In genomic region chr14:91389173-91389572, GRCh38 we compare ENCODE assay signal across 17 cellular contexts. TPM values are rescaled to one million over a fixed set of nuclear protein-coding genes. Genes with fewer than 3 reads are reported as not detected.
DNase-seq lines count a peak whose midpoint lies in the region; ATAC-seq lines count a peak whose summit lies in the region.
"Had no signal": no experiment of that assay in that cellular context is flagged by ENCODE, and none has a peak within 500 bp of the region (broad histone marks: within the 10 kb centered on the region; RNA-seq: fewer than 3 reads in every experiment).

No MANE protein-coding gene starts in this region.

- H3K9ac ChIP-seq in BLaER1 (peak overlapping the region; percentile 61), mesenchymal stem cell (ENCODE audit: low read length) (no peak overlapping the region)

- peak overlapping the region in 6 of 7 donors; percentile 63 to 84 (median 74) for H3K4me3 Mint-ChIP-seq in CD8-positive, alpha-beta memory T cell
- H3K4me3 Mint-ChIP-seq in activated T-helper 2 cell treated with anti-CD3 and anti-CD28 coated beads, Interferon-gamma antibody, Interleukin-2, Interleukin-4, amounts not matched to agents 10 μg/mL and 5 μg/mL and 100 μg/mL, durations not matched to agents 14 hours and 24 hours and 36 hours (ENCODE audit: low read depth) = no peak overlapping the region
- H3K4me3 Mint-ChIP-seq: mesothelial cell of epicardium had no signal

- no peak overlapping the region for H2BK12ac ChIP-seq in mesenchymal stem cell (ENCODE audit: low read length in 2 of 2)

- peak overlapping the region; percentile 78; the same call in 1 of the 2 replicates for H3K27ac ChIP-seq in BLaER1
- no peak overlapping the region for H3K27ac ChIP-seq in CD8-positive, alpha-beta memory T cell (ENCODE audit: low read depth, low read length)
- no peak overlapping the region for H3K27ac ChIP-seq in mesenchymal stem cell (ENCODE audit: low read length, poor library complexity, severe bottlenecking)
- H3K27ac ChIP-seq: ovary had no signal

- no peaks in the 10 kb centered on the region for H3K79me1 ChIP-seq in mesenchymal stem cell (replicated peaks; ENCODE audit: low read length, poor library complexity, severe bottlenecking)

- no peak overlapping the region for H4K91ac ChIP-seq in mesenchymal stem cell (ENCODE audit: low read length)

- DNase-seq in CD8-positive, alpha-beta memory T cell = no peak
- DNase-seq in activated T-helper 2 cell treated with anti-CD3 and anti-CD28 coated beads, Interferon-gamma antibody, Interleukin-2, Interleukin-4, amounts not matched to agents 10 μg/mL and 5 μg/mL and 100 μg/mL, durations not matched to agents 14 hours and 24 hours and 36 hours (ENCODE audit: low spot score) = no peak
- DNase-seq in mesenchymal stem cell (no peak), C1 segment of cervical spinal cord (lab: John Stamatoyannopoulos, UW) (no peak)
- DNase-seq in activated CD4-positive, CD25-positive, alpha-beta regulatory T cell (lab: John Stamatoyannopoulos, UW) = no peak
- DNase-seq: amniotic stem cell, BE2C, DND-41, erythroblast, NCI-H1417, NCI-H2227 treated with DMSO at 0.1 percent for 48 hours, ovary, SHP77 treated with DMSO at 0.1 percent for 48 hours had no signal

- 0 out of 2 replicates have a peak overlapping the region, but pooled peaks have one; percentile 54 for H3K4me3 ChIP-seq in BLaER1
- peak overlapping the region; percentile 33 for H3K4me3 ChIP-seq in CD8-positive, alpha-beta memory T cell (ENCODE audit: low read length)
- H3K4me3 ChIP-seq in mesenchymal stem cell (ENCODE audit: insufficient read depth in 1 of 2, low read depth in 1 of 2, low read length in 2 of 2) = no peak overlapping the region
- H3K4me3 ChIP-seq: ovary had no signal

- POLR2A ChIA-PET in CD8-positive, alpha-beta memory T cell (lab: Charles Lee) = interaction anchor here (0.7 to 3.4 kb wide), 3 partner anchors 11 to 1133 kb away, joined by 3 to 15 read pairs (median 7); partner anchors contain the start of gene PSMC1

- peak overlapping the region; percentile 27 for H2BK120ac ChIP-seq in mesenchymal stem cell (ENCODE audit: low read depth, low read length)

- no peaks in the 10 kb centered on the region for H3K9me3 Mint-ChIP-seq in CD8-positive, alpha-beta memory T cell
- no peaks in the 10 kb centered on the region for H3K9me3 Mint-ChIP-seq in activated T-helper 2 cell treated with anti-CD3 and anti-CD28 coated beads, Interferon-gamma antibody, Interleukin-2, Interleukin-4, amounts not matched to agents 10 μg/mL and 5 μg/mL and 100 μg/mL, durations not matched to agents 14 hours and 24 hours and 36 hours
- H3K9me3 Mint-ChIP-seq: mesothelial cell of epicardium had no signal

- ATAC-seq in GM21723 (IDR thresholded peaks at IDR 0.05; ENCODE audit: unreplicated experiment) (no peak), HG03095 (IDR thresholded peaks at IDR 0.05; ENCODE audit: unreplicated experiment) (no peak)

- no peak overlapping the region for H2AFZ ChIP-seq in mesenchymal stem cell (ENCODE audit: low read depth, low read length)

- CTCF ChIA-PET in CD8-positive, alpha-beta memory T cell (lab: Charles Lee) = interaction anchor here (1.3 to 4.1 kb wide), 8 partner anchors 9 to 71 kb away, joined by 3 to 25 read pairs (median 8); partner anchors contain the start of gene CCDC88C

- no peak overlapping the region for H3K4ac ChIP-seq in mesenchymal stem cell (ENCODE audit: low read depth in 1 of 2, low read length in 2 of 2)

- H3K4me2 ChIP-seq in BLaER1 = peak overlapping the region; percentile 99
- no peak overlapping the region for H3K4me2 ChIP-seq in mesenchymal stem cell (ENCODE audit: low read length, poor library complexity, severe bottlenecking)

- H3K14ac ChIP-seq in mesenchymal stem cell (ENCODE audit: low read length in 2 of 2) = no peak overlapping the region

- H3K18ac ChIP-seq in mesenchymal stem cell (ENCODE audit: low read depth in 1 of 2, low read length in 2 of 2) = no peak overlapping the region

- H3K27ac Mint-ChIP-seq in CD8-positive, alpha-beta memory T cell = peak overlapping the region; percentile 84 to 93 (median 88)
- H3K27ac Mint-ChIP-seq in activated T-helper 2 cell treated with anti-CD3 and anti-CD28 coated beads, Interferon-gamma antibody, Interleukin-2, Interleukin-4, amounts not matched to agents 10 μg/mL and 5 μg/mL and 100 μg/mL, durations not matched to agents 14 hours and 24 hours and 36 hours = peak overlapping the region; percentile 55
- H3K27ac Mint-ChIP-seq: mesothelial cell of epicardium had no signal

- H3K36me3 Mint-ChIP-seq in CD8-positive, alpha-beta memory T cell = peaks cover 0 to 54% (median 3%) of the 10 kb centered on the region in 3 donors
- H3K36me3 Mint-ChIP-seq in activated T-helper 2 cell treated with anti-CD3 and anti-CD28 coated beads, Interferon-gamma antibody, Interleukin-2, Interleukin-4, amounts not matched to agents 10 μg/mL and 5 μg/mL and 100 μg/mL, durations not matched to agents 14 hours and 24 hours and 36 hours (ENCODE audit: low read depth) = peaks cover 43% of the 10 kb centered on the region
- H3K36me3 Mint-ChIP-seq: mesothelial cell of epicardium had no signal

- H3K27me3 ChIP-seq in BLaER1 = no peaks in the 10 kb centered on the region
- H3K27me3 ChIP-seq in CD8-positive, alpha-beta memory T cell (ENCODE audit: insufficient read depth, low read length, poor library complexity, severe bottlenecking) = no peaks in the 10 kb centered on the region
- H3K27me3 ChIP-seq in mesenchymal stem cell (ENCODE audit: control insufficient read depth in 1 of 2, insufficient read depth in 1 of 2, low read length in 2 of 2) = peaks cover 7 to 82% of the 10 kb centered on the region in 2 experiments
- H3K27me3 ChIP-seq: BE2C, ovary had no signal

- H3K4me1 ChIP-seq in BLaER1 (peaks cover 100% of the 10 kb centered on the region), mesenchymal stem cell (ENCODE audit: control insufficient read depth, insufficient read depth, low read depth, low read length) (peaks cover 7% of the 10 kb centered on the region)
- peaks cover 99% of the 10 kb centered on the region for H3K4me1 ChIP-seq in CD8-positive, alpha-beta memory T cell (ENCODE audit: insufficient read depth, low read length)
- H3K4me1 ChIP-seq: BE2C had no signal

- intact Hi-C loops in activated T-helper 2 cell treated with anti-CD3 and anti-CD28 coated beads, Interferon-gamma antibody, Interleukin-2, Interleukin-4, amounts not matched to agents 10 μg/mL and 5 μg/mL and 100 μg/mL, durations not matched to agents 14 hours and 24 hours and 36 hours (cut with micrococcal nuclease) = no loop called here

- H3K9me3 ChIP-seq in BLaER1 = no peaks in the 10 kb centered on the region
- no peaks in the 10 kb centered on the region for H3K9me3 ChIP-seq in CD8-positive, alpha-beta memory T cell (ENCODE audit: low read length)
- H3K9me3 ChIP-seq in mesenchymal stem cell (ENCODE audit: control insufficient read depth, low read length) = peaks cover 6% of the 10 kb centered on the region
- H3K9me3 ChIP-seq: BE2C, ovary had no signal

- no peak overlapping the region for H2BK15ac ChIP-seq in mesenchymal stem cell (ENCODE audit: low read depth, poor library complexity, severe bottlenecking)

- H3K36me3 ChIP-seq in BLaER1 = no peaks in the 10 kb centered on the region
- H3K36me3 ChIP-seq in CD8-positive, alpha-beta memory T cell (ENCODE audit: insufficient read depth, low read length) = no peaks in the 10 kb centered on the region
- no peaks in the 10 kb centered on the region for H3K36me3 ChIP-seq in mesenchymal stem cell (ENCODE audit: control insufficient read depth in 1 of 2, insufficient read depth in 2 of 2, low read depth in 1 of 2, low read length in 2 of 2)
- H3K36me3 ChIP-seq: BE2C, ovary had no signal

- no peak overlapping the region for H2AK5ac ChIP-seq in mesenchymal stem cell (ENCODE audit: low read length, severe bottlenecking)

- peaks cover 100% of the 10 kb centered on the region for H4K20me1 ChIP-seq in BLaER1

- peaks cover 88 to 97% (median 93%) of the 10 kb centered on the region in 3 donors for H3K4me1 Mint-ChIP-seq in CD8-positive, alpha-beta memory T cell
- peaks cover 60% of the 10 kb centered on the region for H3K4me1 Mint-ChIP-seq in activated T-helper 2 cell treated with anti-CD3 and anti-CD28 coated beads, Interferon-gamma antibody, Interleukin-2, Interleukin-4, amounts not matched to agents 10 μg/mL and 5 μg/mL and 100 μg/mL, durations not matched to agents 14 hours and 24 hours and 36 hours (ENCODE audit: low read depth)

- no peak overlapping the region for H2BK5ac ChIP-seq in mesenchymal stem cell (ENCODE audit: low read depth, low read length, poor library complexity, severe bottlenecking)

- H3K27me3 Mint-ChIP-seq in CD8-positive, alpha-beta memory T cell = no peaks in the 10 kb centered on the region
- H3K27me3 Mint-ChIP-seq in activated T-helper 2 cell treated with anti-CD3 and anti-CD28 coated beads, Interferon-gamma antibody, Interleukin-2, Interleukin-4, amounts not matched to agents 10 μg/mL and 5 μg/mL and 100 μg/mL, durations not matched to agents 14 hours and 24 hours and 36 hours (ENCODE audit: low read depth) = no peaks in the 10 kb centered on the region

- H3K23ac ChIP-seq in mesenchymal stem cell (ENCODE audit: low read length in 2 of 2) = no peak overlapping the region

- H4K8ac ChIP-seq in mesenchymal stem cell (ENCODE audit: low read length) = no peak overlapping the region

- 43% methylated on average over 5 of the region's 5 CpGs for WGBS in mesenchymal stem cell

RNA-seq across cellular contexts. Expression of gene CCDC88C, which starts 28.4 kb away (rescaled TPM):
- 10 to 100 TPM; 71.7 to 74.1 TPM for total RNA-seq in CD8-positive, alpha-beta memory T cell
- 42.3 TPM for polyA plus RNA-seq in CD8-positive, alpha-beta memory T cell
- total RNA-seq in activated T-helper 2 cell treated with anti-CD3 and anti-CD28 coated beads, Interferon-gamma antibody, Interleukin-2, Interleukin-4, amounts not matched to agents 10 μg/mL and 5 μg/mL and 100 μg/mL, durations not matched to agents 14 hours and 24 hours and 36 hours = 95.3 and 100 TPM in 2 replicates
- 0.25 TPM for polyA plus RNA-seq in mesenchymal stem cell (2013, experiment 1 of 2)
- 0.21 TPM for polyA plus RNA-seq in mesenchymal stem cell (2013, experiment 2 of 2)

Comparison
In these comparisons a context has a peak if more than half of its experiments do, and no peak if none do; other contexts are left out.
1. H3K4me3 ChIP-seq: peak in BLaER1 (single experiment) and CD8-positive, alpha-beta memory T cell (single experiment); none in mesenchymal stem cell (0 of 2).